In genomic region chr12:116277393-116278258, GRCh38 we compare ENCODE assay signal across 1 cellular context.
TF ChIP-seq lines count a peak whose summit lies in the region.

MED13L (minus strand) TSS chr12:116277693; CDS start chr12:116277131, 562 bp downstream.

TF ChIP-seq in HepG2, 621 proteins besides CTCF, POLR2A, EP300 and RAD21 (continued from another document):
- TF ChIP-seq ZFP91 (CRISPR knock-in tag; IDR thresholded peaks at IDR 0.05; ENCODE audit: borderline replicate concordance) (no peak), YY1 (IDR thresholded peaks at IDR 0.05; ENCODE audit: insufficient read depth, insufficient replicate concordance, low read depth, low read length) (peak; percentile 91), TRAFD1 (CRISPR knock-in tag; IDR thresholded peaks at IDR 0.05; ENCODE audit: borderline replicate concordance) (no peak), RBFOX2 (IDR thresholded peaks at IDR 0.05; ENCODE audit: low read depth, low read length) (peak; percentile 55; the same call in 1 of the 2 replicates), CERS6 (CRISPR knock-in tag; IDR thresholded peaks at IDR 0.05) (no peak), ZBTB7B (CRISPR knock-in tag; IDR thresholded peaks at IDR 0.05) (no peak), KDM3A (CRISPR knock-in tag; IDR thresholded peaks at IDR 0.05; ENCODE audit: low read depth) (0 out of 2 replicates have a peak, but pooled peaks have one; percentile 33), MED1 (CRISPR knock-in tag; IDR thresholded peaks at IDR 0.05) (no peak), ZNF383 (CRISPR knock-in tag; IDR thresholded peaks at IDR 0.05; ENCODE audit: borderline replicate concordance) (no peak), MAZ (IDR thresholded peaks at IDR 0.05; ENCODE audit: borderline replicate concordance, low read depth, low read length) (0 out of 2 replicates have a peak, but pooled peaks have one; percentile 43), MAZ (CRISPR knock-in tag; IDR thresholded peaks at IDR 0.05; ENCODE audit: low read depth) (peak; percentile 67)
TF ChIP-seq in HepG2: peak in this region for 33.
